In the genomic region with DNA sequence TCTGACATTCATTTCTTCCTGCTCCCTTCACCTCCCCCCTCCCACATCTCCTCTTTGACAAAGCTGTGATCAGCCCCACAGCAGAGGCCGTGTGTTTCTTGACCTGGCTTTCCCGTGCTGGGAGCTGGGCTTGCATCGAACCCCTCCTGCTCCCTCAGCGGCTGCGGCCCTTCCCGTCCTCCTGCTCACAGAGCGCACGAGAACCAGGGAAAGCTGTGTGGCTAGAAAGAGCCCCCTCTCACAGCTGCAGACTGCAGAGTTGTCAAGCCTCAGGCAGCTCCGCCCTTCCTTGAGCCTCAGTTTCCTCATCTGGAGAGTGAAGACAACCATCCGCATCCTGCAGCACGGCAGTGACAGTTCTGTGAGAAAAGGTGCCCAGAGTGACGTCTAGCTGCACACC, we compare ENCODE assay signal across 13 cellular contexts.
DNase-seq lines count a peak whose midpoint lies in the region; ATAC-seq, FAIRE-seq and TF ChIP-seq lines count a peak whose summit lies in the region.
"Had no signal": no experiment of that assay in that cellular context is flagged by ENCODE, and none has a peak within 500 bp of the region (broad histone marks: within the 10 kb centered on the region; RNA-seq: fewer than 3 reads in every experiment).

No MANE protein-coding gene starts in this region.

- H3K79me2 ChIP-seq in H1 (ENCODE audit: control insufficient read depth in 1 of 2, insufficient read depth in 2 of 2, low read length in 2 of 2), result no peaks in the 10 kb centered on the region
- H3K79me2 ChIP-seq in parathyroid adenoma, result no peaks in the 10 kb centered on the region

- CTCF ChIA-PET in H1 (lab: Charles Lee; ENCODE audit: partially characterized antibody), result interaction anchor here (0.6 to 5.7 kb wide), 48 partner anchors 8 to 1229 kb away, joined by 3 to 58 read pairs (median 4); no protein-coding TSS in a partner anchor

- H3K27me3 ChIP-seq in BLaER1 (no peaks in the 10 kb centered on the region), H1 (replicated peaks in 1 of 4; ENCODE audit: control insufficient read depth in 3 of 4, extremely low read depth in 1 of 4, insufficient read depth in 3 of 4, low read length in 3 of 4) (peaks cover 0 to 23% (median 22%) of the 10 kb centered on the region in 4 experiments; a peak in 6 of 7 replicates), parathyroid adenoma (ENCODE audit: control insufficient read depth, insufficient read depth, low read length) (no peaks in the 10 kb centered on the region), MG63 (no peaks in the 10 kb centered on the region), BE2C (no peaks in the 10 kb centered on the region)

- H3K23ac ChIP-seq in H1 (ENCODE audit: insufficient read length), result no peak overlapping the region

- H2BK15ac ChIP-seq in H1 (ENCODE audit: low read length), result no peak overlapping the region; the same call in 1 of the 2 replicates

- TF ChIP-seq POLR2A in H1 (IDR thresholded peaks at IDR 0.05; ENCODE audit: control extremely low read depth in 1 of 2, low read depth in 2 of 2, low read length in 2 of 2), result no peak

- H3K79me1 ChIP-seq in H1 (ENCODE audit: low read depth, low read length), result no peaks in the 10 kb centered on the region

- H4K20me1 ChIP-seq in BLaER1, result no peaks in the 10 kb centered on the region
- H4K20me1 ChIP-seq in H1 (replicated peaks in 1 of 2; ENCODE audit: control insufficient read depth in 1 of 2, insufficient read depth in 2 of 2, low read length in 2 of 2), result no peaks in the 10 kb centered on the region

- H3K36me3 ChIP-seq in BLaER1 (no peaks in the 10 kb centered on the region), H1 (ENCODE audit: control insufficient read depth in 2 of 4, insufficient read depth in 4 of 4, low read length in 3 of 4) (no peaks in the 10 kb centered on the region), parathyroid adenoma (ENCODE audit: control insufficient read depth, insufficient read depth, low read length) (no peaks in the 10 kb centered on the region), MG63 (no peaks in the 10 kb centered on the region), BE2C (no peaks in the 10 kb centered on the region)

- peak overlapping the region; percentile 56; the same call in 1 of the 2 replicates for H3K18ac ChIP-seq in H1 (ENCODE audit: extremely low read depth, low read length)

- FAIRE-seq in HTR-8/SVneo (lab: Jason Lieb, UNC) (peak; percentile 33), H1 (lab: Jason Lieb, UNC) (no peak)
- FAIRE-seq: K562 had no signal

- H3K4me1 ChIP-seq in BLaER1, result peaks cover 26% of the 10 kb centered on the region
- H3K4me1 ChIP-seq in H1 (replicated peaks in 1 of 4; ENCODE audit: control insufficient read depth in 3 of 4, insufficient read depth in 4 of 4, low read length in 3 of 4), result peaks cover 0 to 6% (median 0%) of the 10 kb centered on the region in 4 experiments; a peak in 2 of 7 replicates
- H3K4me1 ChIP-seq in parathyroid adenoma, result peaks cover 3% of the 10 kb centered on the region
- no peaks in the 10 kb centered on the region for H3K4me1 ChIP-seq in BE2C

- no peak overlapping the region for H3K56ac ChIP-seq in H1 (replicated peaks; ENCODE audit: insufficient read length, low read depth, low read length)

- H3K4me3 ChIP-seq in BLaER1, result no peak overlapping the region
- H3K4me3 ChIP-seq in H1 (ENCODE audit: extremely low read depth in 1 of 4, insufficient read depth in 2 of 4, low read depth in 3 of 4, low read length in 4 of 4), result no peak overlapping the region
- no peak overlapping the region for H3K4me3 ChIP-seq in parathyroid adenoma (ENCODE audit: low read depth, low read length)
- no peak overlapping the region for H3K4me3 ChIP-seq in MG63
- no peak overlapping the region for H3K4me3 ChIP-seq in BE2C (ENCODE audit: low read depth, low read length)
- H3K4me3 ChIP-seq: K562 had no signal

- H3K27ac ChIP-seq in BLaER1 (no peak overlapping the region), H1 (ENCODE audit: low read depth, low read length) (no peak overlapping the region), parathyroid adenoma (no peak overlapping the region)

- H3K9ac ChIP-seq in BLaER1 (no peak overlapping the region), H1 (replicated peaks in 1 of 4; ENCODE audit: extremely low read depth in 1 of 4, low read depth in 3 of 4, low read length in 3 of 4) (no peak overlapping the region), parathyroid adenoma (no peak overlapping the region)

- no peak for TF ChIP-seq RAD21 in H1 (IDR thresholded peaks at IDR 0.05 in 1 of 2, conservative IDR thresholded peaks at IDR 0.05 in 1 of 2; ENCODE audit: low read depth in 2 of 2, low read length in 2 of 2)

- H3K9me3 ChIP-seq in BLaER1, result peaks cover 21% of the 10 kb centered on the region
- H3K9me3 ChIP-seq in H1 (ENCODE audit: insufficient read depth in 2 of 2, low read depth in 1 of 2, low read length in 1 of 2), result peaks cover 4 to 8% of the 10 kb centered on the region in 2 experiments; a peak in 2 of 4 replicates
- H3K9me3 ChIP-seq in parathyroid adenoma (ENCODE audit: control insufficient read depth, low read length), result no peaks in the 10 kb centered on the region
- H3K9me3 ChIP-seq in MG63, result peaks cover 22% of the 10 kb centered on the region
- H3K9me3 ChIP-seq in BE2C, result no peaks in the 10 kb centered on the region

- no peak overlapping the region for H4K5ac ChIP-seq in H1 (ENCODE audit: insufficient read length, low read depth, low read length)

- TF ChIP-seq EP300 in H1 (IDR thresholded peaks at IDR 0.05; ENCODE audit: borderline replicate concordance in 1 of 2, low read depth in 2 of 2, low read length in 2 of 2), result no peak

- DNase-seq in HTR-8/SVneo (ENCODE audit: insufficient read length, low spot score) (no peak), H1 (ENCODE audit: low read depth in 1 of 2, low spot score in 2 of 2) (no peak), MG63 (no peak), COR-L47 (lab: John Stamatoyannopoulos, UW) (no peak), BE2C (no peak)
- DNase-seq: AML-193; CD4-positive, alpha-beta memory T cell; GF-D8; NK-92 treated with Interleukin-12 subunit alpha and Interleukin-12 subunit beta, amount 100 ng/mL, for 24 hours had no signal

- H2BK20ac ChIP-seq in H1 (ENCODE audit: low read length), result no peak overlapping the region

- no peak overlapping the region for H4K8ac ChIP-seq in H1 (ENCODE audit: extremely low read depth, insufficient read depth, low read length)

- no peak overlapping the region for H3K14ac ChIP-seq in H1 (ENCODE audit: insufficient read length)

- no peak overlapping the region for H2BK120ac ChIP-seq in H1 (replicated peaks; ENCODE audit: low read depth, low read length)

- POLR2A ChIA-PET in H1 (lab: Charles Lee; ENCODE audit: partially characterized antibody), result no interaction called here

- no peak overlapping the region for H4K91ac ChIP-seq in H1 (replicated peaks; ENCODE audit: insufficient read length, low read length)

- no peak overlapping the region for H3K4ac ChIP-seq in H1 (replicated peaks; ENCODE audit: insufficient read length, low read depth, low read length)

- no peak for TF ChIP-seq CTCF in H1 (IDR thresholded peaks at IDR 0.05; ENCODE audit: control extremely low read depth in 1 of 3, insufficient read depth in 1 of 3, low read depth in 1 of 3, low read length in 3 of 3)
- TF ChIP-seq CTCF in parathyroid adenoma (IDR thresholded peaks at IDR 0.05), result no peak
- no peak for TF ChIP-seq CTCF in BE2C (IDR thresholded peaks at IDR 0.05; ENCODE audit: low read depth, low read length)

- no peak overlapping the region; the same call in 1 of the 2 replicates for H2BK12ac ChIP-seq in H1 (ENCODE audit: low read depth, low read length)

- no peak overlapping the region for H2BK5ac ChIP-seq in H1 (ENCODE audit: low read depth, low read length)

- H3K23me2 ChIP-seq in H1 (ENCODE audit: low read depth, low read length), result no peaks in the 10 kb centered on the region; the same call in 1 of the 2 replicates

- H3K4me2 ChIP-seq in BLaER1 (peak overlapping the region; percentile 53), H1 (ENCODE audit: insufficient read depth in 1 of 2, low read depth in 2 of 2, low read length in 2 of 2) (peak overlapping the region; percentile 24 to 53; a peak in 3 of 4 replicates), parathyroid adenoma (ENCODE audit: low read length) (peak overlapping the region; percentile 58)

- no peak overlapping the region for H2AK5ac ChIP-seq in H1 (ENCODE audit: low read depth, low read length)

- no peak for ATAC-seq in HG03139 (IDR thresholded peaks at IDR 0.05; ENCODE audit: unreplicated experiment)

- 87% methylated on average over 11 of the region's 12 CpGs; no CpG with 5 or more reads in 1 of the 2 experiments for WGBS in H1 (ENCODE audit: extremely low coverage in 1 of 2, insufficient coverage in 1 of 2, insufficient read length in 1 of 2, insufficient replicate concordance in 2 of 2, low coverage in 1 of 2, low lambda C conversion rate in 2 of 2, missing lambda C conversion rate in 1 of 2), 2 experiments

- H2AFZ ChIP-seq in H1 (ENCODE audit: low read length) (no peak overlapping the region), parathyroid adenoma (no peak overlapping the region)

TF ChIP-seq in H1, 55 proteins besides CTCF, POLR2A, EP300 and RAD21 (continues in another document):
- no peak for TF ChIP-seq GTF2F1 (IDR thresholded peaks at IDR 0.05; ENCODE audit: borderline replicate concordance, low read depth, low read length)
- TF ChIP-seq E2F6 (IDR thresholded peaks at IDR 0.05), result no peak
- TF ChIP-seq BRCA1 (IDR thresholded peaks at IDR 0.05; ENCODE audit: low read depth, low read length), result no peak
- no peak for TF ChIP-seq PHF8 (conservative IDR thresholded peaks at IDR 0.05; ENCODE audit: low read depth, low read length)
- TF ChIP-seq ZNF274 (IDR thresholded peaks at IDR 0.05; ENCODE audit: borderline replicate concordance, extremely low read depth, low read length), result no peak
- TF ChIP-seq POLR2AphosphoS5 (IDR thresholded peaks at IDR 0.05; ENCODE audit: low read depth, low read length), result no peak
- TF ChIP-seq RFX5 (IDR thresholded peaks at IDR 0.05; ENCODE audit: borderline replicate concordance, low read depth, low read length), result no peak
- TF ChIP-seq ASH2L (IDR thresholded peaks at IDR 0.05; ENCODE audit: low read length), result no peak
- no peak for TF ChIP-seq CHD2 (IDR thresholded peaks at IDR 0.05; ENCODE audit: low read length)
- no peak for TF ChIP-seq CEBPB (IDR thresholded peaks at IDR 0.05; ENCODE audit: low read depth, low read length)
- no peak for TF ChIP-seq FOSL1 (IDR thresholded peaks at IDR 0.05; ENCODE audit: insufficient read depth, low read depth, low read length)
- TF ChIP-seq RXRA (IDR thresholded peaks at IDR 0.05; ENCODE audit: insufficient read depth, low read depth, low read length), result no peak
- TF ChIP-seq SAP30 (IDR thresholded peaks at IDR 0.05; ENCODE audit: insufficient read depth, insufficient replicate concordance, low read length), result no peak
